Comparison of ENCODE assay signal across 8 cellular contexts in the genomic region with DNA sequence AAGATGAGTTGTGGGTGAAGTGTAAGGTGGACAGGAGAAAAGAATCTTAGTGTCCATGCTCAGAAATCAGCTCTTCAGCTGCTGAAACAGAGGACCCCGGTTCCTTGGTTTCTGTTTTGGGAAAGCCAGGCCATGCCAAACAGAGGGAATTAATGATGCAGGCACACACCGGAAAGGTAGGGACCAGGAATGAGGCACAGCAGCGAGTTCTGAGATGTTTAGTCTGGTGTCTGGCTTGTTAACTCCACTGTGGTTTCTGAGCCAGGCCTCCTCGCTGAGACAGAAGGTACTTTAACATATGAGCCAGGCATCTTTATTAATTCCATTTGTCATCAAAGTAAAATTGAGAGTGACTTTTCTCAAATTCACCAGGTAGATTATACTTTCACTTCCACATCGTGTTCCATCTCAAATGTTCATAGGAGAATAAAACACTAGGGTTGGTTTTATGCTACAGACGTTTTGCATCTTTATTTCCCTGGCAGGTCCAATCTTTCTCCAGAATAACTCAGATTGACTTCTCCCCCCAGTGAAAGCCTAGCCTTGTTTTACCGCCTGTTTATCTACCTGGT. TPM values are rescaled to one million over a fixed set of nuclear protein-coding genes. Genes with fewer than 3 reads are reported as not detected.
DNase-seq lines count a peak whose midpoint lies in the region; ATAC-seq and FAIRE-seq lines count a peak whose summit lies in the region.

No MANE protein-coding gene starts in this region.

- peak; percentile 44 for FAIRE-seq in GM19239 (lab: Jason Lieb, UNC)

- H3K4me1 ChIP-seq in esophagus (ENCODE audit: control insufficient read depth in 2 of 2, insufficient read depth in 2 of 2, low read length in 1 of 2) = peaks cover 0 to 3% of the 10 kb centered on the region in 2 donors

- H3K27ac ChIP-seq in esophagus (ENCODE audit: low read depth in 2 of 2, low read length in 1 of 2) = peak overlapping the region in 1 of 2 donors; percentile 40

- H3K9me3 ChIP-seq in esophagus (ENCODE audit: control insufficient read depth in 2 of 2, insufficient read depth in 1 of 2, low read depth in 1 of 2, low read length in 1 of 2) = no peaks in the 10 kb centered on the region

- no peaks in the 10 kb centered on the region for H3K36me3 ChIP-seq in esophagus (ENCODE audit: control insufficient read depth in 2 of 2, insufficient read depth in 2 of 2, low read length in 1 of 2)

- H3K4me3 ChIP-seq in esophagus (ENCODE audit: low read depth in 1 of 2, low read length in 2 of 2) = peak overlapping the region; percentile 69 to 90

- DNase-seq in GM19239 (ENCODE audit: insufficient read length, low spot score) = no peak
- DNase-seq in activated CD4-positive, alpha-beta T cell treated with anti-CD3 and anti-CD28 coated beads, Interleukin-2, amount 50 U/mL, for 24 hours (ENCODE audit: low read depth in 1 of 2, low spot score in 1 of 2) = peak; percentile 26 to 48
- DNase-seq in stimulated activated CD4-positive, alpha-beta T cell treated with anti-CD3 and anti-CD28 coated beads, Interleukin-12 subunit alpha, Interleukin-12 subunit beta, amount 100 ng/mL, for 48 hours (ENCODE audit: low read depth in 2 of 3, low spot score in 1 of 3) = peak; percentile 25 to 41 (median 26)
- DNase-seq in COR-L47 (lab: John Stamatoyannopoulos, UW) = no peak
- no peak for DNase-seq in DMS 273 treated with DMSO at 0.1 percent for 48 hours (lab: John Stamatoyannopoulos, UW)

- no peaks in the 10 kb centered on the region for H3K27me3 ChIP-seq in esophagus (ENCODE audit: control insufficient read depth in 1 of 2, insufficient read depth in 2 of 2, low read length in 2 of 2)

- 42 to 54% methylated on average over 7 of the region's 7 CpGs for WGBS in esophagus, 2 donors

- no peak for ATAC-seq in GM21423 (IDR thresholded peaks at IDR 0.05; ENCODE audit: unreplicated experiment)
- ATAC-seq in GM18858 (IDR thresholded peaks at IDR 0.05; ENCODE audit: unreplicated experiment) = no peak

RNA-seq across cellular contexts. Expression of gene LRRC8D, which starts 23.5 kb away (rescaled TPM):
- 1 to 10 TPM; 3.5 to 7.1 TPM for polyA plus RNA-seq in esophagus

Comparison
In these comparisons a context has a peak if more than half of its experiments do, and no peak if none do; other contexts are left out.
1. DNase-seq: peak in activated CD4-positive, alpha-beta T cell treated with anti-CD3 and anti-CD28 coated beads, Interleukin-2, amount 50 U/mL, for 24 hours (2 of 2) and stimulated activated CD4-positive, alpha-beta T cell treated with anti-CD3 and anti-CD28 coated beads, Interleukin-12 subunit alpha, Interleukin-12 subunit beta, amount 100 ng/mL, for 48 hours (3 of 3); none in GM19239 (single experiment), COR-L47 (single experiment) and DMS 273 treated with DMSO at 0.1 percent for 48 hours (single experiment).